1 cellular context compared by ENCODE assay signal in the genomic region with DNA sequence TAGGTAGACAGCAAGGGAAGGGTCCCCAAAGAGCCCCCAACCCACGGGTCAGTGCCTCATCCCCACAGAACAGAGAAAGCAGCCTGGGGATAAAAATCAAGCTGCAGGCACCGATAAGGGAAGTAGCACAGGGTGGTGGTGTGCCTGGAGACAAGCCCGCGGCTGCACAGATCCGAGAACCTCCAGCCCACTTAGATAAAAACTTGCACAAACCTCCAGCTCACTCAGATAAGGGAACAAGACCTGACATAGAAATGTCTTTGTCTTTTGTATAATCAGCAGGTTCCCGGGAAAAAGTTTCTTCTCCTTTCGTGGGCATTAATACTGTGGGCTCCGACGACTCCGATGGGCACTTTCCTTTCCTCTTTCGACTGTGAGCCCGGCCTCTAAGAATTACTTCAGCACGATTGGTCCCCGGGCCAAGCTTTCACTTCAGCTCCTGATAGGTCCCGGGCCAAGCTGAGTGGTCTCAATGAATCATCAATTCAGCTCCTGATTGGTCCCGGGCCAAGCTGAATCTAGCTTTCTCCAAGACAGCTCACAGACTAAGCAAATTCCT.
A peak's percentile ranks its signal among the peaks of the same experiment; 100 is the strongest.
TF ChIP-seq lines count a peak whose summit lies in the region.

No MANE protein-coding gene starts in this region.

TF ChIP-seq in K562, 482 proteins besides CTCF, POLR2A, EP300 and RAD21 (continued from another document and continues in another):
- TF ChIP-seq, protein P1, sequence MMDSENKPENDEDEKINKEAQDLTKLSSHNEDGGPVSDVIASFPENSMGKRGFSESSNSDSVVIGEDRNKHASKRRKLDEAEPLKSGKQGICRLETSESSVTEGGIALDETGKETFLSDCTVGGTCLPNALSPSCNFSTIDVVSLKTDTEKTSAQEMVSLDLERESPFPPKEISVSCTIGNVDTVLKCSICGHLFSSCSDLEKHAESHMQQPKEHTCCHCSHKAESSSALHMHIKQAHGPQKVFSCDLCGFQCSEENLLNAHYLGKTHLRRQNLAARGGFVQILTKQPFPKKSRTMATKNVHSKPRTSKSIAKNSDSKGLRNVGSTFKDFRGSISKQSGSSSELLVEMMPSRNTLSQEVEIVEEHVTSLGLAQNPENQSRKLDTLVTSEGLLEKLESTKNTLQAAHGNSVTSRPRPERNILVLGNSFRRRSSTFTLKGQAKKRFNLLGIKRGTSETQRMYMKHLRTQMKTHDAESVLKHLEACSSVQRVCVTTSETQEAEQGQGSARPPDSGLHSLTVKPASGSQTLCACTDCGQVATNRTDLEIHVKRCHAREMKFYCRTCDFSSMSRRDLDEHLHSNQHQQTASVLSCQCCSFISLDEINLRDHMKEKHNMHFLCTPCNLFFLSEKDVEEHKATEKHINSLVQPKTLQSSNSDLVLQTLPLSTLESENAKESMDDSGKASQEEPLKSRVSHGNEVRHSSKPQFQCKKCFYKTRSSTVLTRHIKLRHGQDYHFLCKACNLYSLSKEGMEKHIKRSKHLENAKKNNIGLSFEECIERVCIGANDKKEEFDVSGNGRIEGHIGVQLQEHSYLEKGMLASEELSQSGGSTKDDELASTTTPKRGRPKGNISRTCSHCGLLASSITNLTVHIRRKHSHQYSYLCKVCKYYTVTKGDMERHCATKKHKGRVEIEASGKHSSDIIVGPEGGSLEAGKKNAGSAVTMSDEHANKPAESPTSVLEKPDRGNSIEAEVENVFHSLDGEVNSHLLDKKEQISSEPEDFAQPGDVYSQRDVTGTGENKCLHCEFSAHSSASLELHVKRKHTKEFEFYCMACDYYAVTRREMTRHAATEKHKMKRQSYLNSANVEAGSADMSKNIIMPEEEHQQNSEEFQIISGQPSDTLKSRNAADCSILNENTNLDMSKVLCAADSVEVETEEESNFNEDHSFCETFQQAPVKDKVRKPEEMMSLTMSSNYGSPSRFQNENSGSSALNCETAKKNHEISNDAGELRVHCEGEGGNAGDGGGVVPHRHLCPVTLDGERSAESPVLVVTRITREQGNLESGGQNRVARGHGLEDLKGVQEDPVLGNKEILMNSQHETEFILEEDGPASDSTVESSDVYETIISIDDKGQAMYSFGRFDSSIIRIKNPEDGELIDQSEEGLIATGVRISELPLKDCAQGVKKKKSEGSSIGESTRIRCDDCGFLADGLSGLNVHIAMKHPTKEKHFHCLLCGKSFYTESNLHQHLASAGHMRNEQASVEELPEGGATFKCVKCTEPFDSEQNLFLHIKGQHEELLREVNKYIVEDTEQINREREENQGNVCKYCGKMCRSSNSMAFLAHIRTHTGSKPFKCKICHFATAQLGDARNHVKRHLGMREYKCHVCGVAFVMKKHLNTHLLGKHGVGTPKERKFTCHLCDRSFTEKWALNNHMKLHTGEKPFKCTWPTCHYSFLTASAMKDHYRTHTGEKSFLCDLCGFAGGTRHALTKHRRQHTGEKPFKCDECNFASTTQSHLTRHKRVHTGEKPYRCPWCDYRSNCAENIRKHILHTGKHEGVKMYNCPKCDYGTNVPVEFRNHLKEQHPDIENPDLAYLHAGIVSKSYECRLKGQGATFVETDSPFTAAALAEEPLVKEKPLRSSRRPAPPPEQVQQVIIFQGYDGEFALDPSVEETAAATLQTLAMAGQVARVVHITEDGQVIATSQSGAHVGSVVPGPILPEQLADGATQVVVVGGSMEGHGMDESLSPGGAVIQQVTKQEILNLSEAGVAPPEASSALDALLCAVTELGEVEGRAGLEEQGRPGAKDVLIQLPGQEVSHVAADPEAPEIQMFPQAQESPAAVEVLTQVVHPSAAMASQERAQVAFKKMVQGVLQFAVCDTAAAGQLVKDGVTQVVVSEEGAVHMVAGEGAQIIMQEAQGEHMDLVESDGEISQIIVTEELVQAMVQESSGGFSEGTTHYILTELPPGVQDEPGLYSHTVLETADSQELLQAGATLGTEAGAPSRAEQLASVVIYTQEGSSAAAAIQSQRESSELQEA (IDR thresholded peaks at IDR 0.05; ENCODE audit: low read depth): no peak
- TF ChIP-seq SMAD4 (CRISPR knock-in tag; conservative IDR thresholded peaks at IDR 0.05) (peak; percentile 45; the same call in 1 of the 2 replicates), C11orf30 (IDR thresholded peaks at IDR 0.05; ENCODE audit: low read depth) (no peak), NUFIP1 (IDR thresholded peaks at IDR 0.05; ENCODE audit: partially characterized antibody) (no peak), SAFB2 (IDR thresholded peaks at IDR 0.05; ENCODE audit: borderline replicate concordance, low read depth, low read length, severe bottlenecking) (no peak), EZH2 (IDR thresholded peaks at IDR 0.05; ENCODE audit: borderline replicate concordance, low read depth, low read length) (no peak), ZSCAN29 (IDR thresholded peaks at IDR 0.05) (no peak), SREBF2 (CRISPR knock-in tag; IDR thresholded peaks at IDR 0.05) (no peak), ZNF561 (CRISPR knock-in tag; conservative IDR thresholded peaks at IDR 0.05) (no peak), ZNF354B (CRISPR knock-in tag; IDR thresholded peaks at IDR 0.05) (no peak), ZNF586 (CRISPR knock-in tag; conservative IDR thresholded peaks at IDR 0.05) (no peak), FOXM1 (IDR thresholded peaks at IDR 0.05; ENCODE audit: low read depth) (peak; percentile 80), FOXM1 (CRISPR knock-in tag; IDR thresholded peaks at IDR 0.05; ENCODE audit: low read depth) (no peak), ZBTB17 (CRISPR knock-in tag; IDR thresholded peaks at IDR 0.05) (no peak), SNRNP70 (optimal IDR thresholded peaks at IDR 0.05; ENCODE audit: low read depth, low read length) (no peak), SMAD2 (IDR thresholded peaks at IDR 0.05; ENCODE audit: low read depth, low read length) (no peak), HCFC1 (IDR thresholded peaks at IDR 0.05; ENCODE audit: low read depth, low read length) (no peak), KDM1A (IDR thresholded peaks at IDR 0.05) (peak in 1 of 2 experiments; percentile 60; a peak in 2 of 4 replicates), RBM17 (IDR thresholded peaks at IDR 0.05; ENCODE audit: borderline replicate concordance, low read depth, low read length) (no peak), RCOR1 (IDR thresholded peaks at IDR 0.05; ENCODE audit: borderline replicate concordance in 1 of 2, low read depth in 2 of 2, low read length in 2 of 2) (peak in 1 of 2 experiments; percentile 75; a peak in 3 of 4 replicates), ZNF184 (CRISPR knock-in tag; IDR thresholded peaks at IDR 0.05) (no peak), FOXJ2 (tag; IDR thresholded peaks at IDR 0.05) (0 out of 2 replicates have a peak, but pooled peaks have one; percentile 20)
- TF ChIP-seq, protein P2, sequence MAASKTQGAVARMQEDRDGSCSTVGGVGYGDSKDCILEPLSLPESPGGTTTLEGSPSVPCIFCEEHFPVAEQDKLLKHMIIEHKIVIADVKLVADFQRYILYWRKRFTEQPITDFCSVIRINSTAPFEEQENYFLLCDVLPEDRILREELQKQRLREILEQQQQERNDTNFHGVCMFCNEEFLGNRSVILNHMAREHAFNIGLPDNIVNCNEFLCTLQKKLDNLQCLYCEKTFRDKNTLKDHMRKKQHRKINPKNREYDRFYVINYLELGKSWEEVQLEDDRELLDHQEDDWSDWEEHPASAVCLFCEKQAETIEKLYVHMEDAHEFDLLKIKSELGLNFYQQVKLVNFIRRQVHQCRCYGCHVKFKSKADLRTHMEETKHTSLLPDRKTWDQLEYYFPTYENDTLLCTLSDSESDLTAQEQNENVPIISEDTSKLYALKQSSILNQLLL (CRISPR knock-in tag; IDR thresholded peaks at IDR 0.05; ENCODE audit: borderline replicate concordance): no peak
- TF ChIP-seq, protein P3, sequence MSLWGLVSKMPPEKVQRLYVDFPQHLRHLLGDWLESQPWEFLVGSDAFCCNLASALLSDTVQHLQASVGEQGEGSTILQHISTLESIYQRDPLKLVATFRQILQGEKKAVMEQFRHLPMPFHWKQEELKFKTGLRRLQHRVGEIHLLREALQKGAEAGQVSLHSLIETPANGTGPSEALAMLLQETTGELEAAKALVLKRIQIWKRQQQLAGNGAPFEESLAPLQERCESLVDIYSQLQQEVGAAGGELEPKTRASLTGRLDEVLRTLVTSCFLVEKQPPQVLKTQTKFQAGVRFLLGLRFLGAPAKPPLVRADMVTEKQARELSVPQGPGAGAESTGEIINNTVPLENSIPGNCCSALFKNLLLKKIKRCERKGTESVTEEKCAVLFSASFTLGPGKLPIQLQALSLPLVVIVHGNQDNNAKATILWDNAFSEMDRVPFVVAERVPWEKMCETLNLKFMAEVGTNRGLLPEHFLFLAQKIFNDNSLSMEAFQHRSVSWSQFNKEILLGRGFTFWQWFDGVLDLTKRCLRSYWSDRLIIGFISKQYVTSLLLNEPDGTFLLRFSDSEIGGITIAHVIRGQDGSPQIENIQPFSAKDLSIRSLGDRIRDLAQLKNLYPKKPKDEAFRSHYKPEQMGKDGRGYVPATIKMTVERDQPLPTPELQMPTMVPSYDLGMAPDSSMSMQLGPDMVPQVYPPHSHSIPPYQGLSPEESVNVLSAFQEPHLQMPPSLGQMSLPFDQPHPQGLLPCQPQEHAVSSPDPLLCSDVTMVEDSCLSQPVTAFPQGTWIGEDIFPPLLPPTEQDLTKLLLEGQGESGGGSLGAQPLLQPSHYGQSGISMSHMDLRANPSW (CRISPR knock-in tag; IDR thresholded peaks at IDR 0.05): no peak
- TF ChIP-seq, protein P4, sequence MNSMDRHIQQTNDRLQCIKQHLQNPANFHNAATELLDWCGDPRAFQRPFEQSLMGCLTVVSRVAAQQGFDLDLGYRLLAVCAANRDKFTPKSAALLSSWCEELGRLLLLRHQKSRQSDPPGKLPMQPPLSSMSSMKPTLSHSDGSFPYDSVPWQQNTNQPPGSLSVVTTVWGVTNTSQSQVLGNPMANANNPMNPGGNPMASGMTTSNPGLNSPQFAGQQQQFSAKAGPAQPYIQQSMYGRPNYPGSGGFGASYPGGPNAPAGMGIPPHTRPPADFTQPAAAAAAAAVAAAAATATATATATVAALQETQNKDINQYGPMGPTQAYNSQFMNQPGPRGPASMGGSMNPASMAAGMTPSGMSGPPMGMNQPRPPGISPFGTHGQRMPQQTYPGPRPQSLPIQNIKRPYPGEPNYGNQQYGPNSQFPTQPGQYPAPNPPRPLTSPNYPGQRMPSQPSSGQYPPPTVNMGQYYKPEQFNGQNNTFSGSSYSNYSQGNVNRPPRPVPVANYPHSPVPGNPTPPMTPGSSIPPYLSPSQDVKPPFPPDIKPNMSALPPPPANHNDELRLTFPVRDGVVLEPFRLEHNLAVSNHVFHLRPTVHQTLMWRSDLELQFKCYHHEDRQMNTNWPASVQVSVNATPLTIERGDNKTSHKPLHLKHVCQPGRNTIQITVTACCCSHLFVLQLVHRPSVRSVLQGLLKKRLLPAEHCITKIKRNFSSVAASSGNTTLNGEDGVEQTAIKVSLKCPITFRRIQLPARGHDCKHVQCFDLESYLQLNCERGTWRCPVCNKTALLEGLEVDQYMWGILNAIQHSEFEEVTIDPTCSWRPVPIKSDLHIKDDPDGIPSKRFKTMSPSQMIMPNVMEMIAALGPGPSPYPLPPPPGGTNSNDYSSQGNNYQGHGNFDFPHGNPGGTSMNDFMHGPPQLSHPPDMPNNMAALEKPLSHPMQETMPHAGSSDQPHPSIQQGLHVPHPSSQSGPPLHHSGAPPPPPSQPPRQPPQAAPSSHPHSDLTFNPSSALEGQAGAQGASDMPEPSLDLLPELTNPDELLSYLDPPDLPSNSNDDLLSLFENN (IDR thresholded peaks at IDR 0.05; ENCODE audit: low read depth in 2 of 2, low read length in 2 of 2): peak in 1 of 2 experiments; percentile 39; a peak in 1 of 4 replicates
- TF ChIP-seq, protein P5, sequence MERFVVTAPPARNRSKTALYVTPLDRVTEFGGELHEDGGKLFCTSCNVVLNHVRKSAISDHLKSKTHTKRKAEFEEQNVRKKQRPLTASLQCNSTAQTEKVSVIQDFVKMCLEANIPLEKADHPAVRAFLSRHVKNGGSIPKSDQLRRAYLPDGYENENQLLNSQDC (CRISPR knock-in tag; IDR thresholded peaks at IDR 0.05): no peak
- TF ChIP-seq, protein P6, sequence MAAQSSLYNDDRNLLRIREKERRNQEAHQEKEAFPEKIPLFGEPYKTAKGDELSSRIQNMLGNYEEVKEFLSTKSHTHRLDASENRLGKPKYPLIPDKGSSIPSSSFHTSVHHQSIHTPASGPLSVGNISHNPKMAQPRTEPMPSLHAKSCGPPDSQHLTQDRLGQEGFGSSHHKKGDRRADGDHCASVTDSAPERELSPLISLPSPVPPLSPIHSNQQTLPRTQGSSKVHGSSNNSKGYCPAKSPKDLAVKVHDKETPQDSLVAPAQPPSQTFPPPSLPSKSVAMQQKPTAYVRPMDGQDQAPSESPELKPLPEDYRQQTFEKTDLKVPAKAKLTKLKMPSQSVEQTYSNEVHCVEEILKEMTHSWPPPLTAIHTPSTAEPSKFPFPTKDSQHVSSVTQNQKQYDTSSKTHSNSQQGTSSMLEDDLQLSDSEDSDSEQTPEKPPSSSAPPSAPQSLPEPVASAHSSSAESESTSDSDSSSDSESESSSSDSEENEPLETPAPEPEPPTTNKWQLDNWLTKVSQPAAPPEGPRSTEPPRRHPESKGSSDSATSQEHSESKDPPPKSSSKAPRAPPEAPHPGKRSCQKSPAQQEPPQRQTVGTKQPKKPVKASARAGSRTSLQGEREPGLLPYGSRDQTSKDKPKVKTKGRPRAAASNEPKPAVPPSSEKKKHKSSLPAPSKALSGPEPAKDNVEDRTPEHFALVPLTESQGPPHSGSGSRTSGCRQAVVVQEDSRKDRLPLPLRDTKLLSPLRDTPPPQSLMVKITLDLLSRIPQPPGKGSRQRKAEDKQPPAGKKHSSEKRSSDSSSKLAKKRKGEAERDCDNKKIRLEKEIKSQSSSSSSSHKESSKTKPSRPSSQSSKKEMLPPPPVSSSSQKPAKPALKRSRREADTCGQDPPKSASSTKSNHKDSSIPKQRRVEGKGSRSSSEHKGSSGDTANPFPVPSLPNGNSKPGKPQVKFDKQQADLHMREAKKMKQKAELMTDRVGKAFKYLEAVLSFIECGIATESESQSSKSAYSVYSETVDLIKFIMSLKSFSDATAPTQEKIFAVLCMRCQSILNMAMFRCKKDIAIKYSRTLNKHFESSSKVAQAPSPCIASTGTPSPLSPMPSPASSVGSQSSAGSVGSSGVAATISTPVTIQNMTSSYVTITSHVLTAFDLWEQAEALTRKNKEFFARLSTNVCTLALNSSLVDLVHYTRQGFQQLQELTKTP (IDR thresholded peaks at IDR 0.05; ENCODE audit: low read depth in 1 of 2, partially characterized antibody in 2 of 2): no peak
- TF ChIP-seq, protein P7, sequence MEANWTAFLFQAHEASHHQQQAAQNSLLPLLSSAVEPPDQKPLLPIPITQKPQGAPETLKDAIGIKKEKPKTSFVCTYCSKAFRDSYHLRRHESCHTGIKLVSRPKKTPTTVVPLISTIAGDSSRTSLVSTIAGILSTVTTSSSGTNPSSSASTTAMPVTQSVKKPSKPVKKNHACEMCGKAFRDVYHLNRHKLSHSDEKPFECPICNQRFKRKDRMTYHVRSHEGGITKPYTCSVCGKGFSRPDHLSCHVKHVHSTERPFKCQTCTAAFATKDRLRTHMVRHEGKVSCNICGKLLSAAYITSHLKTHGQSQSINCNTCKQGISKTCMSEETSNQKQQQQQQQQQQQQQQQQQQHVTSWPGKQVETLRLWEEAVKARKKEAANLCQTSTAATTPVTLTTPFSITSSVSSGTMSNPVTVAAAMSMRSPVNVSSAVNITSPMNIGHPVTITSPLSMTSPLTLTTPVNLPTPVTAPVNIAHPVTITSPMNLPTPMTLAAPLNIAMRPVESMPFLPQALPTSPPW (CRISPR knock-in tag; IDR thresholded peaks at IDR 0.05): peak; percentile 63
